Comparison of ENCODE assay signal across 11 cellular contexts in genomic region chr22:39997939-39998726, GRCh38. TPM values are rescaled to one million over a fixed set of nuclear protein-coding genes. Genes with fewer than 3 reads are reported as not detected.
DNase-seq lines count a peak whose midpoint lies in the region; ATAC-seq, FAIRE-seq and TF ChIP-seq lines count a peak whose summit lies in the region.
"Had no signal": no experiment of that assay in that cellular context is flagged by ENCODE, and none has a peak within 500 bp of the region (broad histone marks: within the 10 kb centered on the region; RNA-seq: fewer than 3 reads in every experiment).

No MANE protein-coding gene starts in this region.

- H3K4me1 ChIP-seq in A549 (peaks cover 28% of the 10 kb centered on the region; the same call in 2 of the 3 replicates), iPS-18a (ENCODE audit: control insufficient read depth, low read depth, low read length) (peaks cover 63% of the 10 kb centered on the region)

- H3K27ac ChIP-seq in A549: peak overlapping the region in 1 of 2 experiments; percentile 28; a peak in 1 of 6 replicates
- H3K27ac ChIP-seq in iPS-18a (ENCODE audit: low read length): peak overlapping the region; percentile 60

- no peak for TF ChIP-seq POLR2A in A549 (IDR thresholded peaks at IDR 0.05; ENCODE audit: low read length)

- peak in 1 of 2 experiments; percentile 56; a peak in 3 of 6 replicates for ATAC-seq in A549
- no peak for ATAC-seq in GM21717 (IDR thresholded peaks at IDR 0.05; ENCODE audit: unreplicated experiment)
- no peak for ATAC-seq in activated T-cell treated with anti-CD3 and anti-CD28 coated beads, Interleukin-2, amount 50 U/mL, for 4 hours

- CTCF ChIA-PET in A549 (lab: Yijun Ruan, JAX): interaction anchor here (0.6 to 1.4 kb wide), 2 partner anchors 8 to 390 kb away, joined by 3 read pairs; no protein-coding TSS in a partner anchor

- H3K4me1 Mint-ChIP-seq in activated T-cell treated with anti-CD3 and anti-CD28 coated beads, Interleukin-2, amount 50 U/mL, for 4 hours (ENCODE audit: low read depth): peaks cover 8% of the 10 kb centered on the region

- no peaks in the 10 kb centered on the region for H3K36me3 Mint-ChIP-seq in activated T-cell treated with anti-CD3 and anti-CD28 coated beads, Interleukin-2, amount 50 U/mL, for 4 hours (ENCODE audit: insufficient read depth)

- DNase-seq in A549 (ENCODE audit: low read depth in 1 of 2, low spot score in 1 of 2) (peak; percentile 18 to 23), NCI-H1092 treated with DMSO at 0.1 percent for 48 hours (lab: John Stamatoyannopoulos, UW) (peak; percentile 97), SK-N-DZ (ENCODE audit: low spot score) (peak; percentile 65), KG1 (lab: John Stamatoyannopoulos, UW) (no peak)
- no peak for DNase-seq in effector CD4-positive, alpha-beta T cell
- DNase-seq in activated T-cell treated with anti-CD3 and anti-CD28 coated beads, Interleukin-2, amount 50 U/mL, for 4 hours: no peak
- DNase-seq: activated gamma-delta T cell had no signal

- no peak for TF ChIP-seq RAD21 in A549 (conservative IDR thresholded peaks at IDR 0.05 in 1 of 2, IDR thresholded peaks at IDR 0.05 in 1 of 2)

- peaks cover 27% of the 10 kb centered on the region for H3K27me3 Mint-ChIP-seq in activated T-cell treated with anti-CD3 and anti-CD28 coated beads, Interleukin-2, amount 50 U/mL, for 4 hours (ENCODE audit: low read depth)

- H3K9ac ChIP-seq in iPS-18a (ENCODE audit: low read length): peak overlapping the region; percentile 60

- no peak for TF ChIP-seq CTCF in A549 (IDR thresholded peaks at IDR 0.05)

- H3K36me3 ChIP-seq in iPS-18a (ENCODE audit: control insufficient read depth, low read depth, low read length): no peaks in the 10 kb centered on the region

- H3K9me3 Mint-ChIP-seq in activated T-cell treated with anti-CD3 and anti-CD28 coated beads, Interleukin-2, amount 50 U/mL, for 4 hours: no peaks in the 10 kb centered on the region

- TF ChIP-seq EP300 in A549 (IDR thresholded peaks at IDR 0.05): no peak

- POLR2A ChIA-PET in A549 (lab: Yijun Ruan, JAX): no interaction called here

- FAIRE-seq in A549 (lab: Jason Lieb, UNC): no peak
- FAIRE-seq: islet of Langerhans had no signal

- peaks cover 36% of the 10 kb centered on the region for H3K27me3 ChIP-seq in iPS-18a (ENCODE audit: control insufficient read depth, insufficient read depth, low read length)

- H3K9me3 ChIP-seq in A549 (no peaks in the 10 kb centered on the region), iPS-18a (ENCODE audit: control insufficient read depth, low read depth, low read length) (no peaks in the 10 kb centered on the region)

- H3K4me3 ChIP-seq in A549: no peak overlapping the region
- peak overlapping the region; percentile 48 for H3K4me3 ChIP-seq in iPS-18a (ENCODE audit: low read length)

- WGBS in A549 (ENCODE audit: missing lambda C conversion rate): 60% methylated on average over 11 of the region's 11 CpGs

- H3K4me3 Mint-ChIP-seq in activated T-cell treated with anti-CD3 and anti-CD28 coated beads, Interleukin-2, amount 50 U/mL, for 4 hours: no peak overlapping the region

- peak overlapping the region; percentile 38 for H3K4me2 ChIP-seq in A549

TF ChIP-seq in A549, 52 proteins besides CTCF, POLR2A, EP300 and RAD21:
- TF ChIP-seq JUN (IDR thresholded peaks at IDR 0.05): no peak
- no peak for TF ChIP-seq FOXS1 (CRISPR knock-in tag; IDR thresholded peaks at IDR 0.05)
- no peak for TF ChIP-seq KDM1A (IDR thresholded peaks at IDR 0.05; ENCODE audit: low read depth)
- no peak for TF ChIP-seq RCOR1 (IDR thresholded peaks at IDR 0.05; ENCODE audit: low read depth, low read length)
- TF ChIP-seq PBX3 (IDR thresholded peaks at IDR 0.05): no peak
- no peak for TF ChIP-seq HOXB5 (CRISPR knock-in tag; IDR thresholded peaks at IDR 0.05)
- TF ChIP-seq, protein P1, sequence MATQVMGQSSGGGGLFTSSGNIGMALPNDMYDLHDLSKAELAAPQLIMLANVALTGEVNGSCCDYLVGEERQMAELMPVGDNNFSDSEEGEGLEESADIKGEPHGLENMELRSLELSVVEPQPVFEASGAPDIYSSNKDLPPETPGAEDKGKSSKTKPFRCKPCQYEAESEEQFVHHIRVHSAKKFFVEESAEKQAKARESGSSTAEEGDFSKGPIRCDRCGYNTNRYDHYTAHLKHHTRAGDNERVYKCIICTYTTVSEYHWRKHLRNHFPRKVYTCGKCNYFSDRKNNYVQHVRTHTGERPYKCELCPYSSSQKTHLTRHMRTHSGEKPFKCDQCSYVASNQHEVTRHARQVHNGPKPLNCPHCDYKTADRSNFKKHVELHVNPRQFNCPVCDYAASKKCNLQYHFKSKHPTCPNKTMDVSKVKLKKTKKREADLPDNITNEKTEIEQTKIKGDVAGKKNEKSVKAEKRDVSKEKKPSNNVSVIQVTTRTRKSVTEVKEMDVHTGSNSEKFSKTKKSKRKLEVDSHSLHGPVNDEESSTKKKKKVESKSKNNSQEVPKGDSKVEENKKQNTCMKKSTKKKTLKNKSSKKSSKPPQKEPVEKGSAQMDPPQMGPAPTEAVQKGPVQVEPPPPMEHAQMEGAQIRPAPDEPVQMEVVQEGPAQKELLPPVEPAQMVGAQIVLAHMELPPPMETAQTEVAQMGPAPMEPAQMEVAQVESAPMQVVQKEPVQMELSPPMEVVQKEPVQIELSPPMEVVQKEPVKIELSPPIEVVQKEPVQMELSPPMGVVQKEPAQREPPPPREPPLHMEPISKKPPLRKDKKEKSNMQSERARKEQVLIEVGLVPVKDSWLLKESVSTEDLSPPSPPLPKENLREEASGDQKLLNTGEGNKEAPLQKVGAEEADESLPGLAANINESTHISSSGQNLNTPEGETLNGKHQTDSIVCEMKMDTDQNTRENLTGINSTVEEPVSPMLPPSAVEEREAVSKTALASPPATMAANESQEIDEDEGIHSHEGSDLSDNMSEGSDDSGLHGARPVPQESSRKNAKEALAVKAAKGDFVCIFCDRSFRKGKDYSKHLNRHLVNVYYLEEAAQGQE (IDR thresholded peaks at IDR 0.05): no peak
- no peak for TF ChIP-seq RARB (CRISPR knock-in tag; IDR thresholded peaks at IDR 0.05)
- TF ChIP-seq NPAS2 (CRISPR knock-in tag; IDR thresholded peaks at IDR 0.05; ENCODE audit: borderline replicate concordance): no peak
- TF ChIP-seq BCL3 (IDR thresholded peaks at IDR 0.05): no peak
- TF ChIP-seq HOXB13 (CRISPR knock-in tag; IDR thresholded peaks at IDR 0.05; ENCODE audit: low read depth): no peak
- TF ChIP-seq EHF (CRISPR knock-in tag; IDR thresholded peaks at IDR 0.05): no peak
- no peak for TF ChIP-seq NFE2L2 (conservative IDR thresholded peaks at IDR 0.05; ENCODE audit: low read length)

RNA-seq across cellular contexts. Expression of gene FAM83F, which starts 3.4 kb away (rescaled TPM):
- polyA plus RNA-seq in A549 (2011; rRNA removed) (not detected in 2 replicates), A549 (2017; fragmentation: RNase III; extraction: RNeasy Plus Mini Kit Qiagen cat#74134 plus additional on column Dnase treatment) (not detected in 3 replicates)
- polyA plus RNA-seq in A549 (2012; cell fraction: cytosol; rRNA removed): not detected in 2 replicates
- polyA plus RNA-seq in A549 (2012; cell fraction: nucleus; rRNA removed): not detected in 2 replicates
- not detected in 2 replicates for polyA minus RNA-seq in A549 (2011; rRNA and poly(A)+ RNA removed)
- not detected in 2 replicates for polyA plus RNA-seq in SK-N-DZ (2014; cell fraction: cytosol; rRNA removed)
- 0.01 TPM in 1 of 2 replicates, not detected in the other for polyA plus RNA-seq in SK-N-DZ (2014; cell fraction: nucleus; rRNA removed)
- 1 to 10 TPM; 1.4 to 2.1 (median 2.0) TPM for total RNA-seq in activated T-cell treated with anti-CD3 and anti-CD28 coated beads, Interleukin-2, amount 50 U/mL, for 4 hours

RNA-seq across cellular contexts. Expression of gene TMA7B, which starts 37.9 kb away (rescaled TPM):
- polyA plus RNA-seq in A549 (2011; rRNA removed) (not detected in 2 replicates), A549 (2017; fragmentation: RNase III; extraction: RNeasy Plus Mini Kit Qiagen cat#74134 plus additional on column Dnase treatment) (not detected in 3 replicates)
- not detected in 2 replicates for polyA plus RNA-seq in A549 (2012; cell fraction: cytosol; rRNA removed)
- not detected in 2 replicates for polyA plus RNA-seq in A549 (2012; cell fraction: nucleus; rRNA removed)
- polyA minus RNA-seq in A549 (2011; rRNA and poly(A)+ RNA removed): not detected in 2 replicates
- polyA plus RNA-seq in SK-N-DZ (2014; cell fraction: cytosol; rRNA removed): not detected in 2 replicates
- not detected in 2 replicates for polyA plus RNA-seq in SK-N-DZ (2014; cell fraction: nucleus; rRNA removed)
- under 1 TPM; 0.61 to 0.92 (median 0.76) TPM for total RNA-seq in activated T-cell treated with anti-CD3 and anti-CD28 coated beads, Interleukin-2, amount 50 U/mL, for 4 hours
- total RNA-seq: NCI-H460 had no signal

Comparison
In these comparisons a context has a peak if more than half of its experiments do, and no peak if none do; other contexts are left out.
1. DNase-seq: peak in A549 (2 of 2), NCI-H1092 treated with DMSO at 0.1 percent for 48 hours (single experiment) and SK-N-DZ (single experiment); none in KG1 (single experiment), effector CD4-positive, alpha-beta T cell (single experiment) and activated T-cell treated with anti-CD3 and anti-CD28 coated beads, Interleukin-2, amount 50 U/mL, for 4 hours (single experiment).